Comparison of ENCODE assay signal across 15 cellular contexts in genomic region chr12:54000774-54001114, GRCh38. TPM values are rescaled to one million over a fixed set of nuclear protein-coding genes. Genes with fewer than 3 reads are reported as not detected.
DNase-seq lines count a peak whose midpoint lies in the region; ATAC-seq, FAIRE-seq and TF ChIP-seq lines count a peak whose summit lies in the region.
"Had no signal": no experiment of that assay in that cellular context is flagged by ENCODE, and none has a peak within 500 bp of the region (broad histone marks: within the 10 kb centered on the region; RNA-seq: fewer than 3 reads in every experiment).

No MANE protein-coding gene starts in this region.

- POLR2A ChIA-PET in CD4-positive, alpha-beta T cell (lab: Charles Lee): interaction anchor here (1.0 to 1.1 kb wide), 2 partner anchors 8 to 17 kb away, joined by 3 to 6 read pairs; partner anchors contain the start of gene HOXC8

- H3K27ac ChIP-seq in GM23338 (ENCODE audit: low read depth): no peak overlapping the region
- H3K27ac ChIP-seq in kidney (ENCODE audit: low read depth in 2 of 2, low read length in 2 of 2): peak overlapping the region; percentile 83 to 97
- H3K27ac ChIP-seq in suprapubic skin: peak overlapping the region; percentile 98
- no peak overlapping the region for H3K27ac ChIP-seq in CD4-positive, alpha-beta T cell (ENCODE audit: low read depth, low read length)
- H3K27ac ChIP-seq: heart left ventricle had no signal

- H2AFZ ChIP-seq in GM23338: no peak overlapping the region

- H3K27ac Mint-ChIP-seq in GM23338: no peak overlapping the region
- H3K27ac Mint-ChIP-seq in CD4-positive, alpha-beta T cell: no peak overlapping the region

- no peak for TF ChIP-seq CTCF in GM23338 (conservative IDR thresholded peaks at IDR 0.05; ENCODE audit: low read depth in 2 of 2)
- TF ChIP-seq CTCF in kidney (IDR thresholded peaks at IDR 0.05; ENCODE audit: borderline replicate concordance, extremely low read depth, insufficient read depth): no peak
- no peak for TF ChIP-seq CTCF in suprapubic skin (IDR thresholded peaks at IDR 0.05)
- no peak for TF ChIP-seq CTCF in CD4-positive, alpha-beta T cell (IDR thresholded peaks at IDR 0.05)

- H3K9me3 ChIP-seq in adipocyte (ENCODE audit: control insufficient read depth, low read length) (no peaks in the 10 kb centered on the region), kidney (ENCODE audit: control insufficient read depth in 1 of 2, low read length in 2 of 2) (no peaks in the 10 kb centered on the region), suprapubic skin (no peaks in the 10 kb centered on the region)
- H3K9me3 ChIP-seq in CD4-positive, alpha-beta T cell (ENCODE audit: control insufficient read depth, low read length): no peaks in the 10 kb centered on the region
- H3K9me3 ChIP-seq: heart left ventricle had no signal

- H3F3A ChIP-seq in GM23338 (replicated peaks; ENCODE audit: low read depth): peaks cover 34% of the 10 kb centered on the region

- TF ChIP-seq POLR2A in suprapubic skin (IDR thresholded peaks at IDR 0.05): no peak

- H3K9ac ChIP-seq in adipocyte (ENCODE audit: low read length) (peak overlapping the region; percentile 96), kidney (ENCODE audit: low read length in 2 of 2) (peak overlapping the region; percentile 24 to 79)

- H3K27me3 ChIP-seq in GM23338 (ENCODE audit: insufficient read depth) (peaks cover 100% of the 10 kb centered on the region), adipocyte (replicated peaks; ENCODE audit: control insufficient read depth, insufficient read depth, low read length) (no peaks in the 10 kb centered on the region), suprapubic skin (peaks cover 16% of the 10 kb centered on the region)
- peaks cover 98% of the 10 kb centered on the region for H3K27me3 ChIP-seq in CD4-positive, alpha-beta T cell (ENCODE audit: control insufficient read depth, insufficient read depth, low read length)

- H3K4me3 Mint-ChIP-seq in GM23338: no peak overlapping the region
- H3K4me3 Mint-ChIP-seq in CD4-positive, alpha-beta T cell: no peak overlapping the region

- DNase-seq in GM23338 (ENCODE audit: low spot score): no peak
- no peak for DNase-seq in adipocyte (ENCODE audit: low read depth)
- DNase-seq in kidney: no peak
- no peak for DNase-seq in suprapubic skin (ENCODE audit: low spot score in 2 of 2)
- no peak for DNase-seq in T-helper 9 cell
- DNase-seq in NCI-H510A treated with DMSO at 0.1 percent for 48 hours (lab: John Stamatoyannopoulos, UW): no peak
- no peak for DNase-seq in CD4-positive, alpha-beta T cell
- DNase-seq in activated effector memory CD4-positive, alpha-beta T cell treated with Interleukin-2 at 50 U/mL for 16 hours: no peak
- DNase-seq: heart left ventricle; NCI-H1092 treated with DMSO at 0.1 percent for 48 hours; NCI-H2227 treated with DMSO at 0.1 percent for 48 hours; posterior cingulate gyrus; stimulated activated CD4-positive, alpha-beta T cell treated with anti-CD3 and anti-CD28 coated beads, Interleukin-4, amount 100 ng/mL, for 24 hours had no signal

- H3K9me2 ChIP-seq in GM23338 (ENCODE audit: insufficient read depth): no peaks in the 10 kb centered on the region

- 6% methylated on average over 14 of the region's 14 CpGs for WGBS in suprapubic skin

- no peaks in the 10 kb centered on the region for H3K36me3 Mint-ChIP-seq in GM23338 (ENCODE audit: low read depth)
- no peaks in the 10 kb centered on the region for H3K36me3 Mint-ChIP-seq in CD4-positive, alpha-beta T cell (ENCODE audit: low read depth)

- CTCF ChIA-PET in CD4-positive, alpha-beta T cell (lab: Charles Lee): interaction anchor here (0.9 to 2.0 kb wide), 2 partner anchors 191 to 201 kb away, joined by 3 to 7 read pairs; no protein-coding TSS in a partner anchor

- no peaks in the 10 kb centered on the region for H3K79me2 ChIP-seq in GM23338 (replicated peaks; ENCODE audit: insufficient read depth)

- ATAC-seq in GM23338: no peak; the same call in 2 of the 3 replicates
- no peak for ATAC-seq in CD4-positive, alpha-beta T cell (ENCODE audit: poor library complexity)

- H3K4me1 ChIP-seq in GM23338 (ENCODE audit: insufficient read depth): peaks cover 19% of the 10 kb centered on the region
- H3K4me1 ChIP-seq in adipocyte (ENCODE audit: control insufficient read depth, insufficient read depth, low read length): peaks cover 65% of the 10 kb centered on the region
- H3K4me1 ChIP-seq in kidney (ENCODE audit: control insufficient read depth in 1 of 2, insufficient read depth in 1 of 2, low read depth in 1 of 2, low read length in 2 of 2): peaks cover 10 to 21% of the 10 kb centered on the region in 2 donors
- H3K4me1 ChIP-seq in suprapubic skin: peaks cover 60% of the 10 kb centered on the region

- H3K4me3 ChIP-seq in GM23338 (peak overlapping the region; percentile 47), adipocyte (ENCODE audit: low read length) (peak overlapping the region; percentile 94), kidney (ENCODE audit: low read length in 2 of 2) (peak overlapping the region; percentile 85 to 88), suprapubic skin (peak overlapping the region; percentile 67)
- H3K4me3 ChIP-seq: lung had no signal

- peaks cover 100% of the 10 kb centered on the region for H3K27me3 Mint-ChIP-seq in GM23338 (ENCODE audit: insufficient read depth, low read depth, poor library complexity)
- peaks cover 100% of the 10 kb centered on the region for H3K27me3 Mint-ChIP-seq in CD4-positive, alpha-beta T cell

- no peak for FAIRE-seq in kidney (lab: Jason Lieb, UNC)

- no peak for TF ChIP-seq EP300 in suprapubic skin (IDR thresholded peaks at IDR 0.05)

- H3K9me3 Mint-ChIP-seq in GM23338: peaks cover 3% of the 10 kb centered on the region
- H3K9me3 Mint-ChIP-seq in CD4-positive, alpha-beta T cell: no peaks in the 10 kb centered on the region

- H4K20me1 ChIP-seq in GM23338 (replicated peaks; ENCODE audit: insufficient read depth): peaks cover 31% of the 10 kb centered on the region

- intact Hi-C loops in kidney (cut with DNase I): loop anchor here (5.0 kb wide), 1 partner anchor 202 kb away; no protein-coding TSS in a partner anchor
- intact Hi-C loops in CD4-positive, alpha-beta T cell (cut with DNase I, micrococcal nuclease): loop anchor here in 1 of 2 experiments (10.0 kb wide), 1 partner anchor 364 kb away; the partner anchor contains the start of gene GPR84

- H3K4me1 Mint-ChIP-seq in GM23338: peaks cover 32% of the 10 kb centered on the region
- peaks cover 42% of the 10 kb centered on the region for H3K4me1 Mint-ChIP-seq in CD4-positive, alpha-beta T cell (ENCODE audit: low read depth)

- peak overlapping the region; percentile 77 for H3K4me2 ChIP-seq in GM23338

- H3K36me3 ChIP-seq in GM23338 (ENCODE audit: insufficient read depth): no peaks in the 10 kb centered on the region
- peaks cover 6% of the 10 kb centered on the region for H3K36me3 ChIP-seq in adipocyte (ENCODE audit: control insufficient read depth, insufficient read depth, low read length, severe bottlenecking)
- H3K36me3 ChIP-seq in kidney (ENCODE audit: control insufficient read depth in 1 of 2, insufficient read depth in 2 of 2, low read length in 2 of 2): no peaks in the 10 kb centered on the region
- no peaks in the 10 kb centered on the region for H3K36me3 ChIP-seq in suprapubic skin
- H3K36me3 ChIP-seq: heart left ventricle had no signal

TF ChIP-seq in GM23338, 12 proteins besides CTCF, POLR2A, EP300 and RAD21:
- TF ChIP-seq JUNB (IDR thresholded peaks at IDR 0.05; ENCODE audit: unreplicated experiment): no peak
- TF ChIP-seq EZH2 (IDR thresholded peaks at IDR 0.05; ENCODE audit: low read depth, unreplicated experiment): peak; percentile 70

RNA-seq across cellular contexts. Expression of gene HOXC9, which starts 0.8 kb away (rescaled TPM):
- total RNA-seq in GM23338 (2014; rRNA removed; shearing (Covaris generic)): not detected in 2 replicates
- not detected in 2 replicates for polyA plus RNA-seq in GM23338 (2016; fragmentation: Nextera tagmentation; extraction: Ambion mirVana)
- 16.5 TPM for total RNA-seq in kidney
- 11.7 TPM for polyA plus RNA-seq in kidney (ENCODE audit: insufficient read depth, low read depth, low replicate concordance)
- 10 to 100 TPM in 1 of 4 donors, 1 to 10 TPM in 3; 4.9 to 12.2 (median 6.1) TPM for total RNA-seq in suprapubic skin
- total RNA-seq in CD4-positive, alpha-beta T cell: not detected
- total RNA-seq: heart left ventricle, lung had no signal
- polyA plus RNA-seq: heart left ventricle had no signal

RNA-seq across cellular contexts. Expression of gene HOXC8, which starts 8.0 kb away (rescaled TPM):
- not detected in 2 replicates for total RNA-seq in GM23338 (2014; rRNA removed; shearing (Covaris generic))
- polyA plus RNA-seq in GM23338 (2016; fragmentation: Nextera tagmentation; extraction: Ambion mirVana) (not detected in 2 replicates), kidney (ENCODE audit: insufficient read depth, low read depth, low replicate concordance) (2.1 TPM)
- total RNA-seq in kidney (9.0 TPM), suprapubic skin (1 to 10 TPM in 3 of 4 donors, under 1 TPM in 1; 0.23 to 8.4 (median 1.6) TPM)
- not detected for total RNA-seq in CD4-positive, alpha-beta T cell
- total RNA-seq: heart left ventricle, lung had no signal
- polyA plus RNA-seq: heart left ventricle had no signal

RNA-seq across cellular contexts. Expression of gene HOXC10, which starts 15.8 kb away (rescaled TPM):
- not detected in 2 replicates for total RNA-seq in GM23338 (2014; rRNA removed; shearing (Covaris generic))
- polyA plus RNA-seq in GM23338 (2016; fragmentation: Nextera tagmentation; extraction: Ambion mirVana) (not detected in 2 replicates), kidney (ENCODE audit: insufficient read depth, low read depth, low replicate concordance) (49.7 TPM)
- total RNA-seq in kidney (50.7 TPM), suprapubic skin (10 to 100 TPM in 3 of 4 donors, 1 to 10 TPM in 1; 8.8 to 24.7 (median 13.3) TPM)
- total RNA-seq in CD4-positive, alpha-beta T cell: not detected
- total RNA-seq: heart left ventricle had no signal
- polyA plus RNA-seq: heart left ventricle, lung had no signal

RNA-seq across cellular contexts. Expression of gene HOTAIR, which starts 26.0 kb away (rescaled TPM):
- not detected in 2 replicates for total RNA-seq in GM23338 (2014; rRNA removed; shearing (Covaris generic))
- not detected in 2 replicates for polyA plus RNA-seq in GM23338 (2016; fragmentation: Nextera tagmentation; extraction: Ambion mirVana)
- 0.76 TPM for total RNA-seq in kidney
- polyA plus RNA-seq in kidney (ENCODE audit: insufficient read depth, low read depth, low replicate concordance): 0.52 TPM
- total RNA-seq in suprapubic skin: 10 to 100 TPM in 2 of 4 donors, 1 to 10 TPM in 2; 1.4 to 15.7 (median 10.7) TPM
- not detected for total RNA-seq in CD4-positive, alpha-beta T cell
- total RNA-seq: heart left ventricle, RPMI7951 had no signal
- polyA plus RNA-seq: heart left ventricle, lung had no signal

RNA-seq across cellular contexts. Expression of gene HOXC6, which starts 27.5 kb away (rescaled TPM):
- total RNA-seq in GM23338 (2014; rRNA removed; shearing (Covaris generic)): not detected in 2 replicates
- polyA plus RNA-seq in GM23338 (2016; fragmentation: Nextera tagmentation; extraction: Ambion mirVana) (not detected in 2 replicates), kidney (ENCODE audit: insufficient read depth, low read depth, low replicate concordance) (11.4 TPM)
- total RNA-seq in kidney (22.0 TPM), suprapubic skin (1 to 10 TPM in 3 of 4 donors, under 1 TPM in 1; 0.98 to 6.2 (median 2.4) TPM)
- total RNA-seq in CD4-positive, alpha-beta T cell: not detected

Comparison
In these comparisons a context has a peak if more than half of its experiments do, and no peak if none do; other contexts are left out.
1. H3K27ac ChIP-seq: peak in kidney (2 of 2) and suprapubic skin (single experiment); none in GM23338 (single experiment) and CD4-positive, alpha-beta T cell (single experiment).
2. Peak in every context shown above with its lines, with median percentiles within 50 percentile points of each other: H3K4me3 ChIP-seq.